7 cellular contexts compared by ENCODE assay signal in the genomic region with DNA sequence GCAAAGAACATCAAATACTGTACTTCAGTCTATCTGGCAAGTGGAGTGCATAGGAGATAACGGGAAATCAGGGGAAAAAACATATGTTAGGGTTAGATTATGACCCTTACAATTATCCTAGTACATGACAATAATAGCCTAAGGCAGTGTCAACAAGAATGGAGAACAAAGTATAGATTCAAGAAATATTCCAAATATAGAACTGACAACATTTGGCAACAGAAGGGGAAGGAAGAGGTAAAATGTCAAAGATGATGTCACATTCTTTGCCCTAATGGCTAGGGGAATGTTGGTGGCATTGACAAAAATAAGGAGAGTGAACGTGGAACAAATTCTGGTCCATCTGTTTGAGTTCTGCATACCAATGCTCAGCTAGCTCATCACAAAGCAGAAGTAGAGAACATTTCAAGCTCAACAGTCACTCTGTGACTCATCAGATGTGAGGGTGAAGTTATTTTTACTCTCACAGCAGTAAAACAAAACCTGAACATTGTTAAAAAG. TPM values are rescaled to one million over a fixed set of nuclear protein-coding genes. Genes with fewer than 3 reads are reported as not detected.
DNase-seq lines count a peak whose midpoint lies in the region; ATAC-seq and TF ChIP-seq lines count a peak whose summit lies in the region.

No MANE protein-coding gene starts in this region.

- WGBS in heart right ventricle, 2 donors, result 15% methylated on average over 2 of the region's 2 CpGs

- no peaks in the 10 kb centered on the region for H3K36me3 ChIP-seq in heart right ventricle

- peaks cover 0 to 5% (median 0%) of the 10 kb centered on the region in 11 donors for H3K9me3 ChIP-seq in heart right ventricle

- H3K27ac ChIP-seq in heart right ventricle, result peak overlapping the region in 3 of 10 donors; percentile 5 to 81 (median 12)

- no peak for TF ChIP-seq CTCF in heart right ventricle (IDR thresholded peaks at IDR 0.05)

- intact Hi-C loops in heart right ventricle (cut with DNase I), result no loop called here

- H3K4me3 ChIP-seq in heart right ventricle, result no peak overlapping the region

- DNase-seq in SKM-1 treated with dmso at 0.1 percent for 144 hours (lab: John Stamatoyannopoulos, UW; ENCODE audit: unreplicated experiment) (peak; percentile 98), heart right ventricle (no peak), NCI-H524 (lab: John Stamatoyannopoulos, UW) (no peak), T1000 (lab: John Stamatoyannopoulos, UW) (no peak), NCI-H2171 treated with DMSO at 0.1 percent for 48 hours (lab: John Stamatoyannopoulos, UW) (no peak)

- H3K4me1 ChIP-seq in heart right ventricle, result peaks cover 0 to 25% (median 0%) of the 10 kb centered on the region in 9 donors

- no peaks in the 10 kb centered on the region for H3K27me3 ChIP-seq in heart right ventricle

- peak; percentile 52 for ATAC-seq in GM19025 (IDR thresholded peaks at IDR 0.05; ENCODE audit: low read depth, unreplicated experiment)
- ATAC-seq in HG03060 (IDR thresholded peaks at IDR 0.05; ENCODE audit: low read depth, unreplicated experiment), result peak; percentile 89
- ATAC-seq in heart right ventricle, result peak in 7 of 8 donors; percentile 38 to 88 (median 76)

RNA-seq across cellular contexts. Expression of a gene that starts 15.5 kb away (rescaled TPM):
- 1 to 10 TPM; 1.1 to 5.3 (median 2.2) TPM for total RNA-seq in heart right ventricle
- polyA plus RNA-seq in heart right ventricle, result 1 to 10 TPM in 1 of 2 donors, under 1 TPM in 1; 0.39 to 1.5 TPM

RNA-seq across cellular contexts. Expression of a gene that starts 47.4 kb away (rescaled TPM):
- total RNA-seq in heart right ventricle, result under 1 TPM in 1 of 10 donors, not detected in 9; 0.32 TPM
- polyA plus RNA-seq in heart right ventricle, result not detected
